Comparison of ENCODE assay signal across 20 cellular contexts in the genomic region with DNA sequence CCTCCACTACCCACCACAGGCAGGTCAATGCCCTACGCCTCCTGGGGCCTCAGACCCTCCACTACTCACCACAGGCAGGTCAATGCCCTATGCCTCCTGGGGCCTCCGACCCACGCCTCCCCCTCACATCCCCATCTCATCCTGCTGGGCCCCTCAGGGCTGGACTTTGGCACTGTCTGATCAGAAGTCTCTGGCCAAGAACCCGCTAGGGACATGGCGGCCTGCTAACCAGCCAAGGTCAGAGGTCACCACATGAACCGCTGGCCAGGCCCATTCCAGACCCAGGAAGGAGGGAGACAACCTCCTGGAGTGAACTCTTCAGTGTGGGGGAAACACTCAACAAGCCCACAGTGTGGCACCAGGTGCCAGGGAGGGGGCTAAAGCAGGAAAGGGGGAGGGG.
"Had no signal": no experiment of that assay in that cellular context is flagged by ENCODE, and none has a peak within 500 bp of the region (broad histone marks: within the 10 kb centered on the region; RNA-seq: fewer than 3 reads in every experiment).

No MANE protein-coding gene starts in this region.

- H3K4me1 ChIP-seq: SJSA1 had no signal

- DNase-seq: IMR-90, Kasumi-1, MM.1S, NCI-H1092 treated with DMSO at 0.1 percent for 48 hours, NCI-H1436, NCI-H187, NCI-H2029, NCI-H2081 treated with DMSO at 0.1 percent for 48 hours, NCI-H2171, NCI-H226, NCI-H446, NCI-H510A, NCI-H524 treated with DMSO at 0.1 percent for 48 hours, NCI-H69, NCI-H774, Right ventricle myocardium superior, RPMI8226, SIG-M5 had no signal

- H3K4me3 ChIP-seq: SJSA1, SK-N-MC had no signal

- H3K9me3 ChIP-seq: SJSA1 had no signal

- H3K27me3 ChIP-seq: SJSA1 had no signal

- H3K36me3 ChIP-seq: SJSA1 had no signal
